Comparison of ENCODE assay signal across 8 cellular contexts in genomic region chr4:109588176-109588575, GRCh38. TPM values are rescaled to one million over a fixed set of nuclear protein-coding genes. Genes with fewer than 3 reads are reported as not detected.
DNase-seq lines count a peak whose midpoint lies in the region; ATAC-seq, FAIRE-seq and TF ChIP-seq lines count a peak whose summit lies in the region.

No MANE protein-coding gene starts in this region.

- TF ChIP-seq POLR2A in right lobe of liver (IDR thresholded peaks at IDR 0.05), result no peak

- H3K27ac ChIP-seq in right lobe of liver (no peak overlapping the region), aorta (ENCODE audit: low read depth in 1 of 2, low read length in 2 of 2) (no peak overlapping the region)

- POLR2A ChIA-PET in activated CD4-positive, alpha-beta memory T cell treated with anti-CD3 and anti-CD28 coated beads, Interleukin-2, amount 10 ng/mL, durations not matched to agents 7 days and 5 days (lab: Charles Lee), result interaction anchor here (0.9 to 1.6 kb wide), 3 partner anchors 15 to 29 kb away, joined by 3 to 5 read pairs (median 3); partner anchors contain the start of gene MCUB

- peaks cover 6% of the 10 kb centered on the region for H3K9me3 Mint-ChIP-seq in activated CD4-positive, alpha-beta memory T cell treated with anti-CD3 and anti-CD28 coated beads, Interleukin-2, amount 10 ng/mL, durations not matched to agents 7 days and 5 days

- peaks cover 34% of the 10 kb centered on the region for H3K4me1 Mint-ChIP-seq in activated CD4-positive, alpha-beta memory T cell treated with anti-CD3 and anti-CD28 coated beads, Interleukin-2, amount 10 ng/mL, durations not matched to agents 7 days and 5 days

- no peak for TF ChIP-seq CTCF in right lobe of liver (IDR thresholded peaks at IDR 0.05)

- intact Hi-C loops in right lobe of liver (cut with DNase I), result no loop called here
- intact Hi-C loops in aorta (cut with DNase I), result no loop called here

- no peak overlapping the region for H3K27ac Mint-ChIP-seq in activated CD4-positive, alpha-beta memory T cell treated with anti-CD3 and anti-CD28 coated beads, Interleukin-2, amount 10 ng/mL, durations not matched to agents 7 days and 5 days

- CTCF ChIA-PET in activated CD4-positive, alpha-beta memory T cell treated with anti-CD3 and anti-CD28 coated beads, Interleukin-2, amount 10 ng/mL, durations not matched to agents 7 days and 5 days (lab: Charles Lee), result interaction anchor here (0.8 kb wide), 1 partner anchor 11 kb away, joined by 3 read pairs; no protein-coding TSS in a partner anchor

- ATAC-seq in HG02981 (IDR thresholded peaks at IDR 0.05; ENCODE audit: unreplicated experiment) (peak; percentile 98), right lobe of liver (no peak), aorta (ENCODE audit: low FRiP score) (no peak)

- 59% methylated on average over 4 of the region's 4 CpGs for WGBS in right lobe of liver (ENCODE audit: insufficient coverage, low coverage, low lambda C conversion rate, missing lambda C conversion rate)
- 77 to 83% methylated on average over 4 of the region's 4 CpGs for WGBS in aorta, 2 donors

- H3K27me3 ChIP-seq in right lobe of liver, result no peaks in the 10 kb centered on the region
- no peaks in the 10 kb centered on the region for H3K27me3 ChIP-seq in aorta (ENCODE audit: control insufficient read depth in 1 of 2, insufficient read depth in 2 of 2, low read length in 1 of 2)

- H3K36me3 ChIP-seq in right lobe of liver, result no peaks in the 10 kb centered on the region
- H3K36me3 ChIP-seq in aorta (ENCODE audit: control insufficient read depth in 1 of 2, insufficient read depth in 2 of 2, low read length in 1 of 2), result no peaks in the 10 kb centered on the region

- peak; percentile 57 for DNase-seq in GM19239 (ENCODE audit: insufficient read length, low spot score)
- DNase-seq in activated CD4-positive, alpha-beta memory T cell treated with anti-CD3 and anti-CD28 coated beads, Interleukin-2, amount 10 ng/mL, durations not matched to agents 7 days and 5 days, result peak; percentile 42
- peak; percentile 38 for DNase-seq in stimulated activated CD4-positive, alpha-beta T cell treated with anti-CD3 and anti-CD28 coated beads, Interleukin-2, amount 100 ng/mL, for 4 hours (ENCODE audit: low read depth)
- no peak for DNase-seq in NCI-H524 treated with DMSO at 0.1 percent for 48 hours (lab: John Stamatoyannopoulos, UW)
- DNase-seq in DMS 273 treated with DMSO at 0.1 percent for 48 hours (lab: John Stamatoyannopoulos, UW), result no peak
- DNase-seq in right lobe of liver, result no peak
- no peak for DNase-seq in aorta

- H3K4me3 ChIP-seq in right lobe of liver, result no peak overlapping the region
- no peak overlapping the region for H3K4me3 ChIP-seq in aorta (ENCODE audit: low read length in 2 of 2)

- H3K4me1 ChIP-seq in right lobe of liver (no peaks in the 10 kb centered on the region), aorta (ENCODE audit: control insufficient read depth in 1 of 2, insufficient read depth in 2 of 2, low read length in 2 of 2) (no peaks in the 10 kb centered on the region)

- no peaks in the 10 kb centered on the region for H3K27me3 Mint-ChIP-seq in activated CD4-positive, alpha-beta memory T cell treated with anti-CD3 and anti-CD28 coated beads, Interleukin-2, amount 10 ng/mL, durations not matched to agents 7 days and 5 days

- no peak overlapping the region for H3K4me3 Mint-ChIP-seq in activated CD4-positive, alpha-beta memory T cell treated with anti-CD3 and anti-CD28 coated beads, Interleukin-2, amount 10 ng/mL, durations not matched to agents 7 days and 5 days

- no peaks in the 10 kb centered on the region for H3K9me3 ChIP-seq in right lobe of liver
- H3K9me3 ChIP-seq in aorta (ENCODE audit: control insufficient read depth, low read length), result no peaks in the 10 kb centered on the region

- peaks cover 39% of the 10 kb centered on the region for H3K36me3 Mint-ChIP-seq in activated CD4-positive, alpha-beta memory T cell treated with anti-CD3 and anti-CD28 coated beads, Interleukin-2, amount 10 ng/mL, durations not matched to agents 7 days and 5 days (ENCODE audit: low read depth)

- FAIRE-seq in GM19239 (lab: Jason Lieb, UNC), result peak; percentile 95

RNA-seq across cellular contexts. Expression of gene MCUB, which starts 28.1 kb away (rescaled TPM):
- 10 to 100 TPM; 90.6 to 96.9 TPM for total RNA-seq in activated CD4-positive, alpha-beta memory T cell treated with anti-CD3 and anti-CD28 coated beads, Interleukin-2, amount 10 ng/mL, durations not matched to agents 7 days and 5 days
- total RNA-seq in right lobe of liver (1 to 10 TPM in 4 of 6 experiments, under 1 TPM in 2; 0.66 to 2.7 (median 1.3) TPM), aorta (10 to 100 TPM; 12.5 to 25.6 TPM)
- 1 to 10 TPM; 2.7 to 4.1 TPM for polyA plus RNA-seq in aorta

Comparison
In these comparisons a context has a peak if more than half of its experiments do, and no peak if none do; other contexts are left out.
1. DNase-seq: peak in GM19239 (single experiment), activated CD4-positive, alpha-beta memory T cell treated with anti-CD3 and anti-CD28 coated beads, Interleukin-2, amount 10 ng/mL, durations not matched to agents 7 days and 5 days (single experiment) and stimulated activated CD4-positive, alpha-beta T cell treated with anti-CD3 and anti-CD28 coated beads, Interleukin-2, amount 100 ng/mL, for 4 hours (single experiment); none in NCI-H524 treated with DMSO at 0.1 percent for 48 hours (single experiment), DMS 273 treated with DMSO at 0.1 percent for 48 hours (single experiment), right lobe of liver (0 of 3) and aorta (0 of 2).